Comparison of ENCODE assay signal across 8 cellular contexts in genomic region chr6:36423101-36423824, GRCh38. TPM values are rescaled to one million over a fixed set of nuclear protein-coding genes. Genes with fewer than 3 reads are reported as not detected.
DNase-seq lines count a peak whose midpoint lies in the region; ATAC-seq and TF ChIP-seq lines count a peak whose summit lies in the region.

No MANE protein-coding gene starts in this region.

- DNase-seq in GM13976 (ENCODE audit: low spot score) (peak; percentile 97), NCI-H1436 treated with DMSO at 0.1 percent for 48 hours (lab: John Stamatoyannopoulos, UW) (peak; percentile 95), T follicular helper cell (ENCODE audit: low read depth) (peak; percentile 98), amniotic epithelial cell (ENCODE audit: low read depth) (peak; percentile 96), left cardiac atrium (peak; percentile 100), posterior vena cava (ENCODE audit: low spot score) (peak; percentile 100), upper lobe of right lung (peak; percentile 100)

- H3K27me3 ChIP-seq in upper lobe of right lung, result no peaks in the 10 kb centered on the region

- intact Hi-C loops in left cardiac atrium (cut with DNase I) (loop anchor here in 1 of 2 donors (2.0 to 10.0 kb wide), 3 partner anchors 124 to 262 kb away; partner anchors contain the start of genes SRSF3 and STK38), posterior vena cava (cut with DNase I) (no loop called here), upper lobe of right lung (cut with DNase I) (no loop called here)

- in situ Hi-C loops in GM13976 (cut with MboI; ENCODE audit: low sequenced_read_pairs, unreplicated experiment), result no loop called here

- peak overlapping the region; percentile 65 for H3K4me3 ChIP-seq in upper lobe of right lung

- TF ChIP-seq CTCF in GM13976 (IDR thresholded peaks at IDR 0.05; ENCODE audit: borderline replicate concordance, control extremely low read depth, extremely low read depth, insufficient read depth, missing control alignments) (peak; percentile 61), upper lobe of right lung (IDR thresholded peaks at IDR 0.05) (peak; percentile 69)

- peaks cover 8% of the 10 kb centered on the region for H3K4me1 ChIP-seq in upper lobe of right lung

- ATAC-seq in HG02852 (IDR thresholded peaks at IDR 0.05; ENCODE audit: unreplicated experiment) (peak; percentile 93), left cardiac atrium (peak; percentile 100), upper lobe of right lung (peak; percentile 100)

- no peaks in the 10 kb centered on the region for H3K9me3 ChIP-seq in upper lobe of right lung

- H3K36me3 ChIP-seq in upper lobe of right lung, result no peaks in the 10 kb centered on the region

- peak overlapping the region; percentile 78 for H3K27ac ChIP-seq in upper lobe of right lung

RNA-seq across cellular contexts. Expression of gene PXT1, which starts 19.4 kb away (rescaled TPM):
- total RNA-seq in left cardiac atrium (under 1 TPM in 1 of 2 donors, not detected in 1; 0.26 TPM), posterior vena cava (not detected), upper lobe of right lung (not detected)

RNA-seq across cellular contexts. Expression of gene KCTD20, which starts 19.5 kb away (rescaled TPM):
- 10 to 100 TPM; 26.7 to 33.7 TPM for total RNA-seq in left cardiac atrium
- total RNA-seq in posterior vena cava, result 10 to 100 TPM; 52.6 to 54.3 TPM
- total RNA-seq in upper lobe of right lung, result 37.6 TPM

RNA-seq across cellular contexts. Expression of gene ETV7, which starts 35.8 kb away (rescaled TPM):
- total RNA-seq in left cardiac atrium (under 1 TPM; 0.47 to 0.63 TPM), posterior vena cava (under 1 TPM in 1 of 2 donors, not detected in 1; 0.57 TPM), upper lobe of right lung (6.3 TPM)

Comparison
In these comparisons a context has a peak if more than half of its experiments do, and no peak if none do; other contexts are left out.
1. Peak in every context shown above with its lines: DNase-seq, ATAC-seq, H3K4me3 ChIP-seq and H3K27ac ChIP-seq.